ENCODE assay signal across 1 cellular context in the genomic region with DNA sequence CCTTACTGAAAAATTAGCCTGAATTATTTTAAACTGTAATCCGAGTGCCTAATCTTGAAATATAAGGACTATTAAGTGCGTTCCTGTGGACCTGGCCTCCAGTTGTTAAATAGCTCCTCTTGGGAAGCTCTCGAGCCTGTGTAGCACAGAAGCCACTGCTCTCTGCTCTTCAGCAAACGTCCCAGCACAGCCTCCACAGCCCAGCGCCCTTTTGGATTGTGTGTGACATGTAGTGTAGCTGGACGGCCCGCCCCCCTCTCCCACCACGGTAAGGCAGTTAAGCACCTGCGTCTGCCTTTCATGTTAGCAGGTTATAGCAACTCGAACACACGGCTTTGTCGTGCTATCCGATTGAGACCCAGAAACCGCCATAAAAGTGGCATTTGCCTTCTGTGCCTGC.
TF ChIP-seq lines count a peak whose summit lies in the region.

No MANE protein-coding gene starts in this region.

TF ChIP-seq in GM12878, 131 proteins besides CTCF, POLR2A, EP300 and RAD21 (continued from another document):
- TF ChIP-seq HDAC2 (IDR thresholded peaks at IDR 0.05) (no peak), ZZZ3 (IDR thresholded peaks at IDR 0.05; ENCODE audit: control insufficient read depth, insufficient read length, low read depth) (no peak), YY1 (IDR thresholded peaks at IDR 0.05; ENCODE audit: low read depth, low read length) (no peak), NBN (IDR thresholded peaks at IDR 0.05) (no peak), TCF3 (IDR thresholded peaks at IDR 0.05; ENCODE audit: borderline replicate concordance, insufficient read depth, low read depth, low read length) (no peak), STAT1 (conservative IDR thresholded peaks at IDR 0.05) (no peak), EGR1 (IDR thresholded peaks at IDR 0.05; ENCODE audit: borderline replicate concordance in 1 of 2, low read depth in 2 of 2, low read length in 2 of 2) (no peak), FOXM1 (IDR thresholded peaks at IDR 0.05; ENCODE audit: low read depth, low read length) (no peak), SMAD1 (IDR thresholded peaks at IDR 0.05; ENCODE audit: low read depth, partially characterized antibody) (no peak)
- TF ChIP-seq, protein P1, sequence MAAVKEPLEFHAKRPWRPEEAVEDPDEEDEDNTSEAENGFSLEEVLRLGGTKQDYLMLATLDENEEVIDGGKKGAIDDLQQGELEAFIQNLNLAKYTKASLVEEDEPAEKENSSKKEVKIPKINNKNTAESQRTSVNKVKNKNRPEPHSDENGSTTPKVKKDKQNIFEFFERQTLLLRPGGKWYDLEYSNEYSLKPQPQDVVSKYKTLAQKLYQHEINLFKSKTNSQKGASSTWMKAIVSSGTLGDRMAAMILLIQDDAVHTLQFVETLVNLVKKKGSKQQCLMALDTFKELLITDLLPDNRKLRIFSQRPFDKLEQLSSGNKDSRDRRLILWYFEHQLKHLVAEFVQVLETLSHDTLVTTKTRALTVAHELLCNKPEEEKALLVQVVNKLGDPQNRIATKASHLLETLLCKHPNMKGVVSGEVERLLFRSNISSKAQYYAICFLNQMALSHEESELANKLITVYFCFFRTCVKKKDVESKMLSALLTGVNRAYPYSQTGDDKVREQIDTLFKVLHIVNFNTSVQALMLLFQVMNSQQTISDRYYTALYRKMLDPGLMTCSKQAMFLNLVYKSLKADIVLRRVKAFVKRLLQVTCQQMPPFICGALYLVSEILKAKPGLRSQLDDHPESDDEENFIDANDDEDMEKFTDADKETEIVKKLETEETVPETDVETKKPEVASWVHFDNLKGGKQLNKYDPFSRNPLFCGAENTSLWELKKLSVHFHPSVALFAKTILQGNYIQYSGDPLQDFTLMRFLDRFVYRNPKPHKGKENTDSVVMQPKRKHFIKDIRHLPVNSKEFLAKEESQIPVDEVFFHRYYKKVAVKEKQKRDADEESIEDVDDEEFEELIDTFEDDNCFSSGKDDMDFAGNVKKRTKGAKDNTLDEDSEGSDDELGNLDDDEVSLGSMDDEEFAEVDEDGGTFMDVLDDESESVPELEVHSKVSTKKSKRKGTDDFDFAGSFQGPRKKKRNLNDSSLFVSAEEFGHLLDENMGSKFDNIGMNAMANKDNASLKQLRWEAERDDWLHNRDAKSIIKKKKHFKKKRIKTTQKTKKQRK (IDR thresholded peaks at IDR 0.05; ENCODE audit: low read depth, low read length): no peak
TF ChIP-seq in GM12878: peak in this region for 0.
